Comparison of ENCODE assay signal across 18 cellular contexts in the genomic region with DNA sequence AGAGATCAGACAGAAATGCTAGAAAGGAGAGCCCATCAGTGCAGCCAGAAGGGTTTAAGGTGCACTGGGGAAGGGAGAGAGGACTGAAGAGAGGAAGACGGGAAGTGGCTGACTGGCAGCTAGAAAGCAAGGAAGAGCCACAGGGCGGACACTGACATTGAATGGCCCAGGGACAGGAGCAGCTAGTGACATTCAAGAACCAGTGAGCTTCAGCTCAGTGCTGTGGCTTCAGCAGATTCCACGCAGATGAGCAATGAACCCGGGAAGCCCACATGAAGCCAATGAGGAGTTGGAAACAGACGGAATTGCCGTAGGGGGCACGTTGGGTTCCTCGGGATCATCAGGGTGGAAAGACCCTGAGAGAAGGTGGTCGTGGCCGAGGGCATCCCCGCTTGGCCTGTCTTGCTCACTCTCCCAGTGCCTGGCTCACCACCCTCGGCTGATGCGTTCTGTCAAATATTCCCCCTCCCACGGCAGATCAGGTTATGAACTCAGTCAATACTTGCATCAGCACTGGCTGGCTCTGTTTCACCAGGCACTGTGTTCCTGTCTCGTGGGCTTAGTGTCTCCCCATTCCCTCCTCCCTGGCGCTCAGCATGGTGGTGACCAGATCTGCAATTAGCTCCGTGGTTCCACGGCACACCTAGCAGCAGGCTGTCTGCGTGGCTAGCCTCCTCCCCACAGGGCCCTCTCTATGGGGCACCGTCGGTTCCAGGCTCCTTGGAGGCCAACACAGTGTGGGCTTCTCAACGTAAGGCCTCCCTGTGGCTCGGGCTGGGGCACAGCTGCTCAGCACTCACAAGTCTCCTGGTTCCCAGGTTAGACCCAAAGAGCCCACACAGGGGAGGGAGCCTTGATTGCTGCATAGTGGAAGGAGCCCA.
"Had no signal": no experiment of that assay in that cellular context is flagged by ENCODE, and none has a peak within 500 bp of the region (broad histone marks: within the 10 kb centered on the region; RNA-seq: fewer than 3 reads in every experiment).

No MANE protein-coding gene starts in this region.

- H3K27me3 ChIP-seq: right atrium auricular region had no signal

- DNase-seq: activated B cell treated with CpG ODN at 0.5 μM for 24 hours; activated CD4-positive, alpha-beta T cell treated with anti-CD3 and anti-CD28 coated beads, Interleukin-2, amount 10 ng/mL, durations not matched to agents 24 days and 14 days; activated naive CD4-positive, alpha-beta T cell; activated naive CD8-positive, alpha-beta T cell treated with anti-CD3 and anti-CD28 coated beads, Interleukin-2, amount 10 ng/mL, durations not matched to agents 7 days and 5 days; anterior cingulate cortex; effector memory CD4-positive, alpha-beta T cell; foreskin keratinocyte; heart right ventricle; naive thymus-derived CD4-positive, alpha-beta T cell; nucleus accumbens; stimulated activated CD4-positive, alpha-beta T cell treated with anti-CD3 and anti-CD28 coated beads, Interleukin-4, amount 100 ng/mL, for 4 hours; stimulated activated CD8-positive, alpha-beta memory T cell treated with anti-CD3 and anti-CD28 coated beads, Interleukin-4, amount 100 ng/mL, for 48 hours; T-helper 2 cell had no signal

- H3K4me1 ChIP-seq: foreskin keratinocyte had no signal

- H3K4me3 Mint-ChIP-seq: activated B cell treated with CpG ODN at 0.5 μM for 24 hours; activated CD4-positive, alpha-beta T cell treated with anti-CD3 and anti-CD28 coated beads, Interleukin-2, amount 10 ng/mL, durations not matched to agents 24 days and 14 days; activated naive CD8-positive, alpha-beta T cell treated with anti-CD3 and anti-CD28 coated beads, Interleukin-2, amount 10 ng/mL, durations not matched to agents 7 days and 5 days; naive thymus-derived CD4-positive, alpha-beta T cell; stimulated activated naive CD8-positive, alpha-beta T cell treated with anti-CD3 and anti-CD28 coated beads, Interleukin-15, Interleukin-2, amounts not matched to agents 100 ng/mL and 50 ng/mL, for 24 hours had no signal

- H3K4me1 Mint-ChIP-seq: activated B cell treated with CpG ODN at 0.5 μM for 24 hours; activated CD4-positive, alpha-beta T cell treated with anti-CD3 and anti-CD28 coated beads, Interleukin-2, amount 10 ng/mL, durations not matched to agents 24 days and 14 days; activated naive CD8-positive, alpha-beta T cell treated with anti-CD3 and anti-CD28 coated beads, Interleukin-2, amount 10 ng/mL, durations not matched to agents 7 days and 5 days; naive thymus-derived CD4-positive, alpha-beta T cell had no signal

- H3K4me3 ChIP-seq: heart right ventricle, right atrium auricular region, skin epidermis, thoracic aorta had no signal

- H3K36me3 Mint-ChIP-seq: activated naive CD8-positive, alpha-beta T cell treated with anti-CD3 and anti-CD28 coated beads, Interleukin-2, amount 10 ng/mL, durations not matched to agents 7 days and 5 days; naive thymus-derived CD4-positive, alpha-beta T cell had no signal

- H3K27ac Mint-ChIP-seq: activated B cell treated with CpG ODN at 0.5 μM for 24 hours; activated CD4-positive, alpha-beta T cell treated with anti-CD3 and anti-CD28 coated beads, Interleukin-2, amount 10 ng/mL, durations not matched to agents 24 days and 14 days; activated naive CD8-positive, alpha-beta T cell treated with anti-CD3 and anti-CD28 coated beads, Interleukin-2, amount 10 ng/mL, durations not matched to agents 7 days and 5 days; naive thymus-derived CD4-positive, alpha-beta T cell; stimulated activated naive CD8-positive, alpha-beta T cell treated with anti-CD3 and anti-CD28 coated beads, Interleukin-15, Interleukin-2, amounts not matched to agents 100 ng/mL and 50 ng/mL, for 24 hours had no signal

- H3K9me3 ChIP-seq: heart right ventricle, right atrium auricular region, thoracic aorta had no signal

- ATAC-seq: foreskin keratinocyte; left lobe of liver; naive thymus-derived CD4-positive, alpha-beta T cell had no signal

- H3K36me3 ChIP-seq: heart right ventricle, right atrium auricular region, thoracic aorta had no signal

- H3K27ac ChIP-seq: foreskin keratinocyte, heart right ventricle, right atrium auricular region, thoracic aorta had no signal

- H3K9me3 Mint-ChIP-seq: activated B cell treated with CpG ODN at 0.5 μM for 24 hours; activated CD4-positive, alpha-beta T cell treated with anti-CD3 and anti-CD28 coated beads, Interleukin-2, amount 10 ng/mL, durations not matched to agents 24 days and 14 days; activated naive CD8-positive, alpha-beta T cell treated with anti-CD3 and anti-CD28 coated beads, Interleukin-2, amount 10 ng/mL, durations not matched to agents 7 days and 5 days; naive thymus-derived CD4-positive, alpha-beta T cell; stimulated activated naive CD8-positive, alpha-beta T cell treated with anti-CD3 and anti-CD28 coated beads, Interleukin-15, Interleukin-2, amounts not matched to agents 100 ng/mL and 50 ng/mL, for 24 hours had no signal
